Comparison of ENCODE assay signal across 18 cellular contexts in the genomic region with DNA sequence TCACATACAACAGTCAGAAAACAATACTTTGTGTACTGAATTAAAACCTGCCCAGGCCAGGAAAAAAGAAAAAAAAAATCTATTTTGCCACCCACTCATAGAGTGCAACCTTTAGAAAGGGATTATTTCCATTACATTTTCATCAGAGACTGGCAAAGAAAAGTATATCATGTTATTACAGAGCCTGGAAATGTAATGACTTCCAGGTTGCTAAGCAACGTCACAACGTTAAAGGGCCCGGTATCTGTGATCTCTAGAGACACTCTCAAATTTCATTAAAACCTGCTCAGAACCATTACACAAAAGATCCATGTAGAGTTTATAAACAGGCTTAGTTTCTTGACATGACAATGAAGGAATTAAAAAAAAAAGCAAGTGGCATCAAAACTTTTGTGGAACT.
DNase-seq lines count a peak whose midpoint lies in the region; ATAC-seq and TF ChIP-seq lines count a peak whose summit lies in the region.
"Had no signal": no experiment of that assay in that cellular context is flagged by ENCODE, and none has a peak within 500 bp of the region (broad histone marks: within the 10 kb centered on the region; RNA-seq: fewer than 3 reads in every experiment).

No MANE protein-coding gene starts in this region.

- H3K4me3 Mint-ChIP-seq in effector memory CD8-positive, alpha-beta T cell, result no peak overlapping the region
- H3K4me3 Mint-ChIP-seq: activated CD4-positive, alpha-beta T cell treated with anti-CD3 and anti-CD28 coated beads, Interleukin-2, amount 10 ng/mL, durations not matched to agents 7 days and 5 days; activated naive CD8-positive, alpha-beta T cell; CD8-positive, alpha-beta T cell had no signal

- H3K27me3 ChIP-seq in A673 (replicated peaks; ENCODE audit: insufficient read depth, low read depth, low read length, poor library complexity), result no peaks in the 10 kb centered on the region
- no peaks in the 10 kb centered on the region for H3K27me3 ChIP-seq in Peyer's patch

- H3K27ac ChIP-seq in A673 (ENCODE audit: low read depth, low read length, poor library complexity, severe bottlenecking) (no peak overlapping the region), Peyer's patch (no peak overlapping the region)

- intact Hi-C loops in A673 (cut with micrococcal nuclease; ENCODE audit: unreplicated experiment), result no loop called here

- H3K4me1 ChIP-seq in A673 (ENCODE audit: insufficient read depth, low read length, poor library complexity, severe bottlenecking) (no peaks in the 10 kb centered on the region), Peyer's patch (no peaks in the 10 kb centered on the region)

- no peak for ATAC-seq in effector memory CD8-positive, alpha-beta T cell (replicated peaks)
- ATAC-seq: CD8-positive, alpha-beta T cell; GM12878; left lobe of liver had no signal

- no peaks in the 10 kb centered on the region for H3K27me3 Mint-ChIP-seq in effector memory CD8-positive, alpha-beta T cell
- H3K27me3 Mint-ChIP-seq: activated CD4-positive, alpha-beta T cell treated with anti-CD3 and anti-CD28 coated beads, Interleukin-2, amount 10 ng/mL, durations not matched to agents 7 days and 5 days; activated naive CD8-positive, alpha-beta T cell had no signal

- peaks cover 4 to 22% of the 10 kb centered on the region in 2 donors for H3K9me3 Mint-ChIP-seq in effector memory CD8-positive, alpha-beta T cell

- no peaks in the 10 kb centered on the region for H3K36me3 ChIP-seq in A673 (ENCODE audit: insufficient read depth, low read length, poor library complexity, severe bottlenecking)
- no peaks in the 10 kb centered on the region for H3K36me3 ChIP-seq in Peyer's patch

- no TSS peak for BruUV-seq in A673 (replicated peaks; lab: Mats Ljungman, UMichigan)

- TF ChIP-seq CTCF in A673 (conservative IDR thresholded peaks at IDR 0.05; ENCODE audit: low read depth, low read length) (no peak), choroid plexus epithelial cell (conservative IDR thresholded peaks at IDR 0.05; ENCODE audit: low read depth, low read length) (no peak), Peyer's patch (IDR thresholded peaks at IDR 0.05) (no peak)

- DNase-seq in A673 (ENCODE audit: low spot score) (peak; percentile 9), HT-29 (ENCODE audit: low spot score) (peak; percentile 59), NCI-H2227 (lab: John Stamatoyannopoulos, UW; ENCODE audit: unreplicated experiment) (peak; percentile 58), choroid plexus epithelial cell (ENCODE audit: low read depth) (peak; percentile 29), SKM-1 (lab: John Stamatoyannopoulos, UW; ENCODE audit: unreplicated experiment) (no peak), Peyer's patch (no peak)
- DNase-seq in stimulated activated naive CD4-positive, alpha-beta T cell (lab: John Stamatoyannopoulos, UW), result no peak
- no peak for DNase-seq in effector memory CD8-positive, alpha-beta T cell
- DNase-seq: ACHN; activated CD4-positive, alpha-beta T cell treated with anti-CD3 and anti-CD28 coated beads, Interleukin-2, amount 10 ng/mL, durations not matched to agents 7 days and 5 days; caudate nucleus; CD8-positive, alpha-beta T cell; posterior cingulate gyrus; stimulated activated naive CD4-positive, alpha-beta T cell treated with Interleukin-2 at 50 U/mL for 16 hours; T-helper 9 cell had no signal

- TF ChIP-seq POLR2A in Peyer's patch (IDR thresholded peaks at IDR 0.05), result no peak

- H3K4me3 ChIP-seq in A673 (ENCODE audit: low read depth, low read length, poor library complexity, severe bottlenecking) (no peak overlapping the region), choroid plexus epithelial cell (ENCODE audit: low read depth, low read length) (no peak overlapping the region), Peyer's patch (no peak overlapping the region)
- H3K4me3 ChIP-seq: GM12878 had no signal

- H3K36me3 Mint-ChIP-seq in effector memory CD8-positive, alpha-beta T cell (ENCODE audit: insufficient read depth), result peaks cover 1% of the 10 kb centered on the region

- no peaks in the 10 kb centered on the region for H3K4me1 Mint-ChIP-seq in effector memory CD8-positive, alpha-beta T cell (ENCODE audit: low read depth in 2 of 2)
- H3K4me1 Mint-ChIP-seq: activated CD4-positive, alpha-beta T cell treated with anti-CD3 and anti-CD28 coated beads, Interleukin-2, amount 10 ng/mL, durations not matched to agents 7 days and 5 days had no signal

- CTCF ChIA-PET in A673 (lab: Charles Lee), result no interaction called here

- no peak overlapping the region for H3K27ac Mint-ChIP-seq in effector memory CD8-positive, alpha-beta T cell
- H3K27ac Mint-ChIP-seq: activated CD4-positive, alpha-beta T cell treated with anti-CD3 and anti-CD28 coated beads, Interleukin-2, amount 10 ng/mL, durations not matched to agents 7 days and 5 days; activated naive CD8-positive, alpha-beta T cell; CD8-positive, alpha-beta T cell had no signal

- H3K9me3 ChIP-seq in A673 (ENCODE audit: low read depth, low read length, poor library complexity, severe bottlenecking), result no peaks in the 10 kb centered on the region
- no peaks in the 10 kb centered on the region for H3K9me3 ChIP-seq in Peyer's patch

- POLR2A ChIA-PET in A673 (lab: Charles Lee; ENCODE audit: low non-redundant PET), result no interaction called here

Comparison
In these comparisons a context has a peak if more than half of its experiments do, and no peak if none do; other contexts are left out.
1. DNase-seq: peak in A673 (single experiment), HT-29 (single experiment), NCI-H2227 (single experiment) and choroid plexus epithelial cell (single experiment); none in SKM-1 (single experiment), stimulated activated naive CD4-positive, alpha-beta T cell (0 of 6), Peyer's patch (0 of 3) and effector memory CD8-positive, alpha-beta T cell (0 of 3).